In the genomic region with DNA sequence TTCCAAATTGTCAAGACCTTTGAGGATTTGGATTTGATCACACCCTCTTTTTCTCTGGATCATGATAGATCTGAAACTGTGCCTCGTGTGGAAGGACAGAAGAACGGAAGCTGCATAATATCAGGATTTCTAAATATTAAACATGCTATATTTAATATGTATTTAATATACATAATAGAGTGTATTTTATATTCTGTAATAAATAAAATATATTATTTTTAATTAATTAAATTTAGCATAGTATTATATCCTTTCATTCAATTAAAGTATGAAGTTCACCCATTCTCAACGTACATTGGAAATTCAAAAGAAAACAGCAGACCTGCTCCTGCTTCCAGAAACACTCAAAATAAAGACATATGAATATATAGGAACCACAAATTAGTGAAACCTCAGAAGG, we compare ENCODE assay signal across 11 cellular contexts.
A peak's percentile ranks its signal among the peaks of the same experiment; 100 is the strongest.
DNase-seq lines count a peak whose midpoint lies in the region; ATAC-seq, FAIRE-seq and TF ChIP-seq lines count a peak whose summit lies in the region.
"Had no signal": no experiment of that assay in that cellular context is flagged by ENCODE, and none has a peak within 500 bp of the region (broad histone marks: within the 10 kb centered on the region; RNA-seq: fewer than 3 reads in every experiment).

No MANE protein-coding gene starts in this region.

- no peaks in the 10 kb centered on the region for H3K9me3 Mint-ChIP-seq in HFFc6
- H3K9me3 Mint-ChIP-seq: CD4-positive, CD25-positive, alpha-beta regulatory T cell had no signal

- H3K4me1 Mint-ChIP-seq in HFFc6 (ENCODE audit: low read depth) = peaks cover 46% of the 10 kb centered on the region
- H3K4me1 Mint-ChIP-seq: H9 had no signal

- no peak overlapping the region for H3K27ac ChIP-seq in pancreas
- H3K27ac ChIP-seq: BLaER1 treated with 17β-estradiol and CSF1 and Interleukin-3, amounts not matched to agents 10 nM and 100 nM; HL-60 had no signal

- no peaks in the 10 kb centered on the region for H3K27me3 ChIP-seq in pancreas
- H3K27me3 ChIP-seq: BLaER1 treated with 17β-estradiol and CSF1 and Interleukin-3, amounts not matched to agents 10 nM and 100 nM had no signal

- intact Hi-C loops in pancreas (cut with DNase I) = loop anchor here in 1 of 3 donors (10.0 kb wide), 1 partner anchor 1506 kb away; no protein-coding TSS in a partner anchor

- TF ChIP-seq CTCF in HFFc6 (IDR thresholded peaks at IDR 0.05) (no peak), pancreas (IDR thresholded peaks at IDR 0.05) (no peak)

- FAIRE-seq in colon (lab: Jason Lieb, UNC) (peak; percentile 73), pancreas (lab: Jason Lieb, UNC) (peak; percentile 56)

- WGBS in pancreas, 2 donors = 87 to 93% methylated on average over 3 of the region's 3 CpGs

- H3K9me3 ChIP-seq in pancreas = no peaks in the 10 kb centered on the region
- H3K9me3 ChIP-seq: BLaER1 treated with 17β-estradiol and CSF1 and Interleukin-3, amounts not matched to agents 10 nM and 100 nM had no signal

- H3K4me1 ChIP-seq in pancreas = no peaks in the 10 kb centered on the region

- H3K4me3 Mint-ChIP-seq in HFFc6 = no peak overlapping the region
- H3K4me3 Mint-ChIP-seq: CD4-positive, CD25-positive, alpha-beta regulatory T cell; H9 had no signal

- ATAC-seq in pancreas = no peak
- ATAC-seq in HG02642 (IDR thresholded peaks at IDR 0.05; ENCODE audit: poor library complexity, unreplicated experiment) = no peak
- no peak for ATAC-seq in GM18517 (IDR thresholded peaks at IDR 0.05; ENCODE audit: unreplicated experiment)
- no peak for ATAC-seq in stimulated activated naive CD8-positive, alpha-beta T cell treated with anti-CD3 and anti-CD28 coated beads, Interleukin-15, Interleukin-2, amounts not matched to agents 100 U/mL and 50 U/mL, for 24 hours

- H3K36me3 Mint-ChIP-seq in HFFc6 (ENCODE audit: low read depth) = no peaks in the 10 kb centered on the region
- H3K36me3 Mint-ChIP-seq: CD4-positive, CD25-positive, alpha-beta regulatory T cell had no signal

- no peak for DNase-seq in HFFc6
- no peak for DNase-seq in pancreas
- DNase-seq in stimulated activated naive CD8-positive, alpha-beta T cell treated with anti-CD3 and anti-CD28 coated beads, Interleukin-15, Interleukin-2, amounts not matched to agents 100 U/mL and 50 U/mL, for 24 hours = no peak
- no peak for DNase-seq in T-helper 1 cell
- DNase-seq: CD4-positive, CD25-positive, alpha-beta regulatory T cell; H9 had no signal

- H3K4me3 ChIP-seq in pancreas = no peak overlapping the region
- H3K4me3 ChIP-seq: BLaER1 treated with 17β-estradiol and CSF1 and Interleukin-3, amounts not matched to agents 10 nM and 100 nM had no signal

- H3K27ac Mint-ChIP-seq in HFFc6 = peak overlapping the region; percentile 79
- H3K27ac Mint-ChIP-seq: CD4-positive, CD25-positive, alpha-beta regulatory T cell; H9 had no signal

- no peaks in the 10 kb centered on the region for H3K36me3 ChIP-seq in pancreas
- H3K36me3 ChIP-seq: BLaER1 treated with 17β-estradiol and CSF1 and Interleukin-3, amounts not matched to agents 10 nM and 100 nM had no signal

- peaks cover 1% of the 10 kb centered on the region for H3K27me3 Mint-ChIP-seq in HFFc6 (ENCODE audit: insufficient read depth)
- H3K27me3 Mint-ChIP-seq: CD4-positive, CD25-positive, alpha-beta regulatory T cell had no signal
